8 cellular contexts compared by ENCODE assay signal in genomic region chr7:118080947-118081346, GRCh38.
DNase-seq lines count a peak whose midpoint lies in the region; ATAC-seq and TF ChIP-seq lines count a peak whose summit lies in the region.

No MANE protein-coding gene starts in this region.

- H3K4me1 Mint-ChIP-seq in activated CD4-positive, alpha-beta T cell treated with anti-CD3 and anti-CD28 coated beads, Interleukin-2, amount 10 ng/mL, durations not matched to agents 7 days and 5 days, result peaks cover 6% of the 10 kb centered on the region

- DNase-seq in AG10803 (ENCODE audit: low read depth) (peak; percentile 7), iris pigment epithelial cell (ENCODE audit: low read depth) (peak; percentile 88), NCI-H146 treated with DMSO at 0.1 percent for 48 hours (lab: John Stamatoyannopoulos, UW; ENCODE audit: unreplicated experiment) (no peak), OCI-M2 (lab: John Stamatoyannopoulos, UW; ENCODE audit: unreplicated experiment) (no peak), NCI-H1092 treated with DMSO at 0.1 percent for 48 hours (lab: John Stamatoyannopoulos, UW) (no peak)
- DNase-seq in activated CD4-positive, alpha-beta T cell treated with anti-CD3 and anti-CD28 coated beads, Interleukin-2, amount 10 ng/mL, durations not matched to agents 7 days and 5 days, result peak; percentile 6

- ATAC-seq in GM19452 (IDR thresholded peaks at IDR 0.05; ENCODE audit: unreplicated experiment) (peak; percentile 87), HG03432 (IDR thresholded peaks at IDR 0.05; ENCODE audit: unreplicated experiment) (peak; percentile 97)

- H3K27ac Mint-ChIP-seq in activated CD4-positive, alpha-beta T cell treated with anti-CD3 and anti-CD28 coated beads, Interleukin-2, amount 10 ng/mL, durations not matched to agents 7 days and 5 days, result no peak overlapping the region

- no peak overlapping the region for H3K4me3 Mint-ChIP-seq in activated CD4-positive, alpha-beta T cell treated with anti-CD3 and anti-CD28 coated beads, Interleukin-2, amount 10 ng/mL, durations not matched to agents 7 days and 5 days

- H3K36me3 Mint-ChIP-seq in activated CD4-positive, alpha-beta T cell treated with anti-CD3 and anti-CD28 coated beads, Interleukin-2, amount 10 ng/mL, durations not matched to agents 7 days and 5 days (ENCODE audit: low read depth), result no peaks in the 10 kb centered on the region

- no peaks in the 10 kb centered on the region for H3K9me3 Mint-ChIP-seq in activated CD4-positive, alpha-beta T cell treated with anti-CD3 and anti-CD28 coated beads, Interleukin-2, amount 10 ng/mL, durations not matched to agents 7 days and 5 days

- peaks cover 2% of the 10 kb centered on the region for H3K27me3 Mint-ChIP-seq in activated CD4-positive, alpha-beta T cell treated with anti-CD3 and anti-CD28 coated beads, Interleukin-2, amount 10 ng/mL, durations not matched to agents 7 days and 5 days

- POLR2A ChIA-PET in activated CD4-positive, alpha-beta T cell treated with anti-CD3 and anti-CD28 coated beads, Interleukin-2, amount 10 ng/mL, durations not matched to agents 7 days and 5 days (lab: Charles Lee), result no interaction called here

- CTCF ChIA-PET in activated CD4-positive, alpha-beta T cell treated with anti-CD3 and anti-CD28 coated beads, Interleukin-2, amount 10 ng/mL, durations not matched to agents 7 days and 5 days (lab: Charles Lee), result no interaction called here

- no peak for TF ChIP-seq CTCF in AG10803 (conservative IDR thresholded peaks at IDR 0.05; ENCODE audit: low read length)

- H3K4me3 ChIP-seq in AG10803 (ENCODE audit: low read length), result no peak overlapping the region

Comparison
In these comparisons a context has a peak if more than half of its experiments do, and no peak if none do; other contexts are left out.
1. DNase-seq: peak in AG10803 (single experiment), activated CD4-positive, alpha-beta T cell treated with anti-CD3 and anti-CD28 coated beads, Interleukin-2, amount 10 ng/mL, durations not matched to agents 7 days and 5 days (single experiment) and iris pigment epithelial cell (single experiment); none in NCI-H146 treated with DMSO at 0.1 percent for 48 hours (single experiment), OCI-M2 (single experiment) and NCI-H1092 treated with DMSO at 0.1 percent for 48 hours (single experiment).